Comparison of ENCODE assay signal across 9 cellular contexts in the genomic region with DNA sequence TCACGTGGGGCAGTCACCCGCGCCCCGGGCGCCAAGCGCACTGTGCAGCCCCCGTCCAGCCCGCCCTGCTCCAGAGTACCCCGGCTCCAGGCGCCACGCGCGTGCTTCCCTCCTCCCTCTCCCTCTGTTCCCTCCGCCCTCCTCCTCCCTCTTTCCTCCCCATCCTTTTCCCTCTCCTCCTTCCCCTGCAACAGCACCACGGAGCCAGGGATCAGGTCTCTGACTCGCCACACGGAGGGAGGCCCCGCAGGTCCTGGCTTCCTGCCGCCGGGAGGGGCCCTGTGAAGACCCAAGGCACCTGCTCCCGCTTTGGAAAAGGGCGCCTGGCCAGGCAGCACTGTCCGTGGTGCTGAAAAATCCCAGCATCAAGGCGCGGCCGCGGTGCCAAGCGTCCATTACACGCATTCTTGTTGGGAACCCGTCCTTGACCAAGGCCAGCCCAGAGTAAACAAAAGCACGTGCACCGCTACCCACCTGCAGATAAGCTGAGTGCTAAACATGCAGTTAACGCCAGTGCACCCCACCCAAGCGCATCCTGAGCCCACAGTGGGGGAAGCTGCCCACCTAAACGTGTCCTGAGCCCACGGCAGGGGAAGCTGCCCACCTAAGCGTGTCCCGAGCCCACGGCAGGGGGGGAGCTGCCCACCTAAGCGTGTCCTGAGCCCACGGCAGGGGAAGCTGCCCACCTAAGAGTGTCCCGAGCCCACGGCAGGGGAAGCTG. TPM values are rescaled to one million over a fixed set of nuclear protein-coding genes. Genes with fewer than 3 reads are reported as not detected.
DNase-seq lines count a peak whose midpoint lies in the region; ATAC-seq and TF ChIP-seq lines count a peak whose summit lies in the region.
"Had no signal": no experiment of that assay in that cellular context is flagged by ENCODE, and none has a peak within 500 bp of the region (broad histone marks: within the 10 kb centered on the region; RNA-seq: fewer than 3 reads in every experiment).

No MANE protein-coding gene starts in this region.

- no peaks in the 10 kb centered on the region for H3K36me3 ChIP-seq in NT2/D1 (ENCODE audit: insufficient read depth, insufficient read length, low read length)

- intact Hi-C loops in activated naive CD4-positive, alpha-beta T cell treated with anti-CD3 and anti-CD28 coated beads for 36 hours (cut with micrococcal nuclease), result no loop called here

- TF ChIP-seq CTCF in fibroblast of mammary gland (conservative IDR thresholded peaks at IDR 0.05; ENCODE audit: control insufficient read depth, insufficient read depth, low read depth, low read length), result no peak

- H3K4me3 Mint-ChIP-seq in activated naive CD4-positive, alpha-beta T cell treated with anti-CD3 and anti-CD28 coated beads for 36 hours, result no peak overlapping the region

- peak; percentile 41 for DNase-seq in activated naive CD4-positive, alpha-beta T cell treated with anti-CD3 and anti-CD28 coated beads for 36 hours
- DNase-seq in activated naive CD4-positive, alpha-beta T cell treated with Interleukin-2 at 50 U/mL for 16 hours, result no peak
- DNase-seq in NT2/D1 (ENCODE audit: low read depth, low spot score) (peak; percentile 33), fibroblast of mammary gland (ENCODE audit: low read depth) (peak; percentile 4), NCI-H2081 (lab: John Stamatoyannopoulos, UW) (no peak), cortex of kidney (lab: John Stamatoyannopoulos, UW) (no peak)
- peak; percentile 43 for DNase-seq in stimulated activated CD8-positive, alpha-beta memory T cell treated with anti-CD3 and anti-CD28 coated beads, Interleukin-4, amount 100 ng/mL, for 48 hours
- DNase-seq: foreskin keratinocyte had no signal

- H3K9me3 Mint-ChIP-seq in activated naive CD4-positive, alpha-beta T cell treated with anti-CD3 and anti-CD28 coated beads for 36 hours, result no peaks in the 10 kb centered on the region

- H3K36me3 Mint-ChIP-seq in activated naive CD4-positive, alpha-beta T cell treated with anti-CD3 and anti-CD28 coated beads for 36 hours (ENCODE audit: low read depth), result no peaks in the 10 kb centered on the region

- no peaks in the 10 kb centered on the region for H3K4me1 Mint-ChIP-seq in activated naive CD4-positive, alpha-beta T cell treated with anti-CD3 and anti-CD28 coated beads for 36 hours (ENCODE audit: low read depth)

- H3K9me3 ChIP-seq in NT2/D1 (ENCODE audit: insufficient read depth, low read length), result no peaks in the 10 kb centered on the region

- H3K27me3 ChIP-seq in NT2/D1 (ENCODE audit: insufficient read depth, insufficient read length), result no peaks in the 10 kb centered on the region
- H3K27me3 ChIP-seq: foreskin keratinocyte had no signal

- no peak for ATAC-seq in GM21825 (IDR thresholded peaks at IDR 0.05; ENCODE audit: unreplicated experiment)
- ATAC-seq: foreskin keratinocyte had no signal

- H3K27ac Mint-ChIP-seq in activated naive CD4-positive, alpha-beta T cell treated with anti-CD3 and anti-CD28 coated beads for 36 hours, result no peak overlapping the region

- H3K9ac ChIP-seq in NT2/D1 (ENCODE audit: insufficient read length, low read depth), result no peak overlapping the region

- H3K27me3 Mint-ChIP-seq in activated naive CD4-positive, alpha-beta T cell treated with anti-CD3 and anti-CD28 coated beads for 36 hours (ENCODE audit: low read depth), result peaks cover 10% of the 10 kb centered on the region

- H3K4me3 ChIP-seq in NT2/D1 (ENCODE audit: insufficient read length, low read depth) (no peak overlapping the region), fibroblast of mammary gland (ENCODE audit: control insufficient read depth, low read depth, low read length) (no peak overlapping the region)

- CTCF ChIA-PET in activated naive CD4-positive, alpha-beta T cell treated with anti-CD3 and anti-CD28 coated beads for 36 hours (lab: Charles Lee), result no interaction called here

- H3K4me1 ChIP-seq in NT2/D1 (ENCODE audit: insufficient read depth, insufficient read length), result peaks cover 4% of the 10 kb centered on the region
- H3K4me1 ChIP-seq: foreskin keratinocyte had no signal

RNA-seq across cellular contexts. Expression of gene SLC6A18, which starts 21.7 kb away (rescaled TPM):
- total RNA-seq in activated naive CD4-positive, alpha-beta T cell treated with anti-CD3 and anti-CD28 coated beads for 36 hours, result not detected
- total RNA-seq: foreskin keratinocyte had no signal

RNA-seq across cellular contexts. Expression of gene SLC6A19, which starts 45.5 kb away (rescaled TPM):
- not detected for total RNA-seq in activated naive CD4-positive, alpha-beta T cell treated with anti-CD3 and anti-CD28 coated beads for 36 hours
- total RNA-seq: foreskin keratinocyte had no signal

RNA-seq across cellular contexts. Expression of gene TERT, which starts 48.0 kb away (rescaled TPM):
- 10 to 100 TPM; 10.1 to 13.1 TPM for total RNA-seq in activated naive CD4-positive, alpha-beta T cell treated with anti-CD3 and anti-CD28 coated beads for 36 hours

Comparison
In these comparisons a context has a peak if more than half of its experiments do, and no peak if none do; other contexts are left out.
1. DNase-seq: peak in activated naive CD4-positive, alpha-beta T cell treated with anti-CD3 and anti-CD28 coated beads for 36 hours (single experiment), NT2/D1 (single experiment), fibroblast of mammary gland (single experiment) and stimulated activated CD8-positive, alpha-beta memory T cell treated with anti-CD3 and anti-CD28 coated beads, Interleukin-4, amount 100 ng/mL, for 48 hours (single experiment); none in activated naive CD4-positive, alpha-beta T cell treated with Interleukin-2 at 50 U/mL for 16 hours (single experiment), NCI-H2081 (0 of 2) and cortex of kidney (single experiment).